8 cellular contexts compared by ENCODE assay signal in genomic region chr19:35740108-35740422, GRCh38. TPM values are rescaled to one million over a fixed set of nuclear protein-coding genes. Genes with fewer than 3 reads are reported as not detected.
DNase-seq lines count a peak whose midpoint lies in the region; ATAC-seq and TF ChIP-seq lines count a peak whose summit lies in the region.

No MANE protein-coding gene starts in this region.

- no peaks in the 10 kb centered on the region for H3K79me2 ChIP-seq in Loucy (ENCODE audit: insufficient read depth, low read length)

- H3K9me3 ChIP-seq in Loucy (ENCODE audit: insufficient read depth, low read depth, low read length) (no peaks in the 10 kb centered on the region), endodermal cell (ENCODE audit: control insufficient read depth, low read length) (no peaks in the 10 kb centered on the region)

- peaks cover 44% of the 10 kb centered on the region for H3K36me3 Mint-ChIP-seq in activated CD4-positive, alpha-beta T cell treated with anti-CD3 and anti-CD28 coated beads, Interleukin-2, amount 10 ng/mL, durations not matched to agents 24 days and 14 days (ENCODE audit: low read depth)
- H3K36me3 Mint-ChIP-seq in endodermal cell (ENCODE audit: low read depth) = peaks cover 39% of the 10 kb centered on the region
- H3K36me3 Mint-ChIP-seq in progenitor cell of endocrine pancreas (ENCODE audit: insufficient read depth) = peaks cover 10% of the 10 kb centered on the region

- H3K4me1 Mint-ChIP-seq in activated CD4-positive, alpha-beta T cell treated with anti-CD3 and anti-CD28 coated beads, Interleukin-2, amount 10 ng/mL, durations not matched to agents 24 days and 14 days = peaks cover 44% of the 10 kb centered on the region
- H3K4me1 Mint-ChIP-seq in endodermal cell = no peaks in the 10 kb centered on the region
- peaks cover 7% of the 10 kb centered on the region for H3K4me1 Mint-ChIP-seq in progenitor cell of endocrine pancreas (ENCODE audit: low read depth)

- H3K9me3 Mint-ChIP-seq in activated CD4-positive, alpha-beta T cell treated with anti-CD3 and anti-CD28 coated beads, Interleukin-2, amount 10 ng/mL, durations not matched to agents 24 days and 14 days = no peaks in the 10 kb centered on the region
- H3K9me3 Mint-ChIP-seq in endodermal cell (no peaks in the 10 kb centered on the region), progenitor cell of endocrine pancreas (ENCODE audit: low read depth) (no peaks in the 10 kb centered on the region)

- H4K20me1 ChIP-seq in Loucy (ENCODE audit: insufficient read depth, low read length, poor library complexity, severe bottlenecking) = no peaks in the 10 kb centered on the region

- H3K4me3 ChIP-seq in Loucy (ENCODE audit: low read length, poor library complexity, severe bottlenecking) (peak overlapping the region; percentile 79), endodermal cell (ENCODE audit: low read length) (peak overlapping the region; percentile 87)

- 9% methylated on average over 16 of the region's 16 CpGs; no CpG with 5 or more reads in 1 of the 2 experiments for WGBS in endodermal cell (ENCODE audit: insufficient coverage in 1 of 2, insufficient read length in 1 of 2), 2 experiments

- TF ChIP-seq CTCF in Loucy (conservative IDR thresholded peaks at IDR 0.05; ENCODE audit: low read length) (no peak), endodermal cell (conservative IDR thresholded peaks at IDR 0.05) (no peak), progenitor cell of endocrine pancreas (IDR thresholded peaks at IDR 0.05; ENCODE audit: unreplicated experiment) (no peak)

- H3K27me3 Mint-ChIP-seq in activated CD4-positive, alpha-beta T cell treated with anti-CD3 and anti-CD28 coated beads, Interleukin-2, amount 10 ng/mL, durations not matched to agents 24 days and 14 days = no peaks in the 10 kb centered on the region
- H3K27me3 Mint-ChIP-seq in endodermal cell (ENCODE audit: insufficient read depth) (no peaks in the 10 kb centered on the region), progenitor cell of endocrine pancreas (no peaks in the 10 kb centered on the region)

- peak overlapping the region; percentile 91 for H3K4me3 Mint-ChIP-seq in activated CD4-positive, alpha-beta T cell treated with anti-CD3 and anti-CD28 coated beads, Interleukin-2, amount 10 ng/mL, durations not matched to agents 24 days and 14 days
- peak overlapping the region; percentile 66 for H3K4me3 Mint-ChIP-seq in endodermal cell
- H3K4me3 Mint-ChIP-seq in progenitor cell of endocrine pancreas (ENCODE audit: low read depth) = peak overlapping the region; percentile 76

- H3K4me1 ChIP-seq in Loucy (ENCODE audit: insufficient read depth, low read length, poor library complexity, severe bottlenecking) = peaks cover 7% of the 10 kb centered on the region
- no peaks in the 10 kb centered on the region for H3K4me1 ChIP-seq in endodermal cell (ENCODE audit: control insufficient read depth, insufficient read depth, low read length)

- H3K27ac ChIP-seq in endodermal cell (ENCODE audit: low read depth, low read length) = peak overlapping the region; percentile 60

- intact Hi-C loops in activated CD4-positive, alpha-beta T cell treated with anti-CD3 and anti-CD28 coated beads, Interleukin-2, amount 10 ng/mL, durations not matched to agents 24 days and 14 days (cut with micrococcal nuclease) = loop anchor here (1.0 to 10.0 kb wide), 5 partner anchors 23 to 375 kb away; partner anchors contain the start of genes ARHGAP33, OVOL3, POLR2I and TBCB

- H3K27me3 ChIP-seq in Loucy (ENCODE audit: insufficient read depth, low read length, poor library complexity, severe bottlenecking) (no peaks in the 10 kb centered on the region), endodermal cell (ENCODE audit: control insufficient read depth, insufficient read depth, low read length, poor library complexity, severe bottlenecking) (no peaks in the 10 kb centered on the region)

- no peak for DNase-seq in activated CD4-positive, alpha-beta T cell treated with anti-CD3 and anti-CD28 coated beads, Interleukin-2, amount 10 ng/mL, durations not matched to agents 24 days and 14 days
- no peak for DNase-seq in activated CD4-positive, alpha-beta T cell treated with anti-CD3 and anti-CD28 coated beads for 4 hours
- DNase-seq in endodermal cell (no peak), progenitor cell of endocrine pancreas (ENCODE audit: low spot score, unreplicated experiment) (no peak), mucosa of gallbladder (ENCODE audit: low spot score) (no peak), DMS79 treated with DMSO at 0.1 percent for 48 hours (lab: John Stamatoyannopoulos, UW) (no peak)

- peak overlapping the region; percentile 55 for H3K9ac ChIP-seq in Loucy (ENCODE audit: low read depth, low read length, poor library complexity, severe bottlenecking)
- peak overlapping the region; percentile 62 for H3K9ac ChIP-seq in endodermal cell (ENCODE audit: extremely low read depth, low read length, poor library complexity, severe bottlenecking)

- H2AFZ ChIP-seq in Loucy (ENCODE audit: low read length) = peak overlapping the region; percentile 96

- no peaks in the 10 kb centered on the region for H3F3A ChIP-seq in Loucy (ENCODE audit: low read depth)

- peaks cover 23% of the 10 kb centered on the region; the same call in 1 of the 2 replicates for H3K36me3 ChIP-seq in Loucy (ENCODE audit: insufficient read depth, low read length)
- peaks cover 37% of the 10 kb centered on the region for H3K36me3 ChIP-seq in endodermal cell (ENCODE audit: control insufficient read depth, insufficient read depth, low read length)

- H3K4me2 ChIP-seq in Loucy (ENCODE audit: low read depth, low read length, poor library complexity, severe bottlenecking) = peak overlapping the region; percentile 74

- no peaks in the 10 kb centered on the region for H3K9me2 ChIP-seq in Loucy (replicated peaks; ENCODE audit: low read depth, low read length)

- no peak overlapping the region for H3K27ac Mint-ChIP-seq in activated CD4-positive, alpha-beta T cell treated with anti-CD3 and anti-CD28 coated beads, Interleukin-2, amount 10 ng/mL, durations not matched to agents 24 days and 14 days
- H3K27ac Mint-ChIP-seq in endodermal cell = peak overlapping the region; percentile 98
- H3K27ac Mint-ChIP-seq in progenitor cell of endocrine pancreas = no peak overlapping the region

- ATAC-seq in GM21529 (IDR thresholded peaks at IDR 0.05; ENCODE audit: unreplicated experiment) = no peak

RNA-seq across cellular contexts. Expression of gene IGFLR1, which starts 2.2 kb away (rescaled TPM):
- 62.4 and 75.2 TPM in 2 replicates for total RNA-seq in activated CD4-positive, alpha-beta T cell treated with anti-CD3 and anti-CD28 coated beads, Interleukin-2, amount 10 ng/mL, durations not matched to agents 24 days and 14 days
- 1 to 10 TPM; 4.6 to 7.1 TPM for total RNA-seq in endodermal cell
- 9.0 TPM for polyA plus RNA-seq in endodermal cell (2013, experiment 1 of 2)
- polyA plus RNA-seq in endodermal cell (2013, experiment 2 of 2) = 6.1 TPM
- 5.1 TPM in 2 replicates for total RNA-seq in progenitor cell of endocrine pancreas
- total RNA-seq in mucosa of gallbladder = 14.8 TPM

RNA-seq across cellular contexts. Expression of gene U2AF1L4, which starts 5.2 kb away (rescaled TPM):
- total RNA-seq in activated CD4-positive, alpha-beta T cell treated with anti-CD3 and anti-CD28 coated beads, Interleukin-2, amount 10 ng/mL, durations not matched to agents 24 days and 14 days = 26.9 and 28.2 TPM in 2 replicates
- total RNA-seq in endodermal cell (10 to 100 TPM; 17.3 to 23.2 TPM), progenitor cell of endocrine pancreas (35.5 and 37.4 TPM in 2 replicates), mucosa of gallbladder (23.9 TPM)
- polyA plus RNA-seq in endodermal cell (2013, experiment 1 of 2) = 20.7 TPM
- 16.6 TPM for polyA plus RNA-seq in endodermal cell (2013, experiment 2 of 2)

RNA-seq across cellular contexts. Expression of gene PSENEN, which starts 5.4 kb away (rescaled TPM):
- total RNA-seq in activated CD4-positive, alpha-beta T cell treated with anti-CD3 and anti-CD28 coated beads, Interleukin-2, amount 10 ng/mL, durations not matched to agents 24 days and 14 days = 44.9 and 46.7 TPM in 2 replicates
- total RNA-seq in endodermal cell = 100 to 1,000 TPM; 101 to 109 TPM
- 76.8 TPM for polyA plus RNA-seq in endodermal cell (2013, experiment 1 of 2)
- polyA plus RNA-seq in endodermal cell (2013, experiment 2 of 2) = 65.3 TPM
- 81.4 and 83.8 TPM in 2 replicates for total RNA-seq in progenitor cell of endocrine pancreas
- 67.9 TPM for total RNA-seq in mucosa of gallbladder

RNA-seq across cellular contexts. Expression of gene LIN37, which starts 8.3 kb away (rescaled TPM):
- total RNA-seq in activated CD4-positive, alpha-beta T cell treated with anti-CD3 and anti-CD28 coated beads, Interleukin-2, amount 10 ng/mL, durations not matched to agents 24 days and 14 days = 7.7 and 11.1 TPM in 2 replicates
- total RNA-seq in endodermal cell = 1 to 10 TPM; 6.6 to 7.6 TPM
- 11.6 TPM for polyA plus RNA-seq in endodermal cell (2013, experiment 1 of 2)
- polyA plus RNA-seq in endodermal cell (2013, experiment 2 of 2) = 10.4 TPM
- 12.7 and 13.1 TPM in 2 replicates for total RNA-seq in progenitor cell of endocrine pancreas
- total RNA-seq in mucosa of gallbladder = 10.1 TPM

RNA-seq across cellular contexts. Expression of gene HSPB6, which starts 16.8 kb away (rescaled TPM):
- 0.42 TPM in 1 of 2 replicates, not detected in the other for total RNA-seq in activated CD4-positive, alpha-beta T cell treated with anti-CD3 and anti-CD28 coated beads, Interleukin-2, amount 10 ng/mL, durations not matched to agents 24 days and 14 days
- total RNA-seq in endodermal cell = under 1 TPM; 0.33 to 0.90 TPM
- polyA plus RNA-seq in endodermal cell (2013, experiment 1 of 2) = 0.36 TPM
- 0.62 TPM for polyA plus RNA-seq in endodermal cell (2013, experiment 2 of 2)
- total RNA-seq in progenitor cell of endocrine pancreas = 0.33 TPM in 1 of 2 replicates, not detected in the other
- total RNA-seq in mucosa of gallbladder = 654 TPM
